8 cellular contexts compared by ENCODE assay signal in genomic region chr1:45583666-45584350, GRCh38. TPM values are rescaled to one million over a fixed set of nuclear protein-coding genes. Genes with fewer than 3 reads are reported as not detected.
A peak's percentile ranks its signal among the peaks of the same experiment; 100 is the strongest.
DNase-seq lines count a peak whose midpoint lies in the region; TF ChIP-seq lines count a peak whose summit lies in the region.

TSS of gene NASP (plus strand) at chr1:45584041. CDS start at chr1:45584147, 106 bp downstream.

- in situ Hi-C loops in HAP-1 (cut with MboI; ENCODE audit: low sequenced_read_pairs): no loop called here

- H3K27ac ChIP-seq in MM.1S (ENCODE audit: low read length) (peak within 1 kb of the TSS; percentile 92), neural progenitor cell (peak within 1 kb of the TSS; percentile 95), stomach smooth muscle (ENCODE audit: low read length) (peak within 1 kb of the TSS; percentile 92)

- H3K9ac ChIP-seq in MM.1S (ENCODE audit: low read length) (peak within 1 kb of the TSS; percentile 96), neural progenitor cell (peak within 1 kb of the TSS; percentile 96), stomach smooth muscle (ENCODE audit: low read length in 2 of 2) (peak within 1 kb of the TSS; percentile 76 to 95)

- H4K20me1 ChIP-seq in MM.1S (ENCODE audit: insufficient read depth, low read length): peaks cover 35% of the 10 kb centered on the region
- peaks cover 42% of the 10 kb centered on the region for H4K20me1 ChIP-seq in neural progenitor cell (ENCODE audit: low read depth)

- H3K4me1 ChIP-seq in HAP-1: peaks cover 13% of the 10 kb centered on the region
- H3K4me1 ChIP-seq in MM.1S (ENCODE audit: low read length): peaks cover 7% of the 10 kb centered on the region; the same call in 1 of the 2 replicates
- H3K4me1 ChIP-seq in neural progenitor cell: peaks cover 15% of the 10 kb centered on the region
- H3K4me1 ChIP-seq in stomach smooth muscle (ENCODE audit: control insufficient read depth, insufficient read depth, low read length): peaks cover 21% of the 10 kb centered on the region

- H3K27ac Mint-ChIP-seq in neural progenitor cell: peak within 1 kb of the TSS; percentile 100

- H3K4me3 ChIP-seq in HAP-1: peak within 1 kb of the TSS; percentile 99
- H3K4me3 ChIP-seq in MM.1S (ENCODE audit: low read length): peak within 1 kb of the TSS; percentile 93
- peak within 1 kb of the TSS; percentile 98 to 100 for H3K4me3 ChIP-seq in foreskin fibroblast (ENCODE audit: low read depth in 1 of 2, low read length in 2 of 2)
- H3K4me3 ChIP-seq in neural progenitor cell: peak within 1 kb of the TSS; percentile 90
- H3K4me3 ChIP-seq in stomach smooth muscle (ENCODE audit: low read length in 2 of 2): peak within 1 kb of the TSS; percentile 87 to 99

- peaks cover 22% of the 10 kb centered on the region for H3K4me1 Mint-ChIP-seq in neural progenitor cell

- no peaks in the 10 kb centered on the region for H3K9me3 Mint-ChIP-seq in neural progenitor cell

- H2AFZ ChIP-seq in MM.1S (ENCODE audit: low read length) (peak within 1 kb of the TSS; percentile 99), neural progenitor cell (replicated peaks) (peak within 1 kb of the TSS; percentile 100)

- peaks cover 5% of the 10 kb centered on the region for H3K27me3 Mint-ChIP-seq in neural progenitor cell (ENCODE audit: insufficient read depth, low read depth)

- TF ChIP-seq CTCF in MM.1S (IDR thresholded peaks at IDR 0.05; ENCODE audit: low read length): peak; percentile 11; the same call in 1 of the 2 replicates
- no peak for TF ChIP-seq CTCF in foreskin fibroblast (IDR thresholded peaks at IDR 0.05; ENCODE audit: low read depth, low read length)
- no peak for TF ChIP-seq CTCF in neural progenitor cell (IDR thresholded peaks at IDR 0.05)

- peaks cover 49% of the 10 kb centered on the region for H3K79me2 ChIP-seq in MM.1S (ENCODE audit: low read length)
- H3K79me2 ChIP-seq in neural progenitor cell (ENCODE audit: low read depth): peaks cover 50% of the 10 kb centered on the region

- H3K36me3 Mint-ChIP-seq in neural progenitor cell: peaks cover 10% of the 10 kb centered on the region

- H3K4me2 ChIP-seq in MM.1S (ENCODE audit: low read depth, low read length) (peak within 1 kb of the TSS; percentile 96), neural progenitor cell (peak within 1 kb of the TSS; percentile 87)

- H3K36me3 ChIP-seq in HAP-1 (replicated peaks) (peaks cover 6% of the 10 kb centered on the region), MM.1S (replicated peaks; ENCODE audit: insufficient read depth, low read length) (no peaks in the 10 kb centered on the region; the same call in 1 of the 2 replicates), neural progenitor cell (peaks cover 4% of the 10 kb centered on the region), stomach smooth muscle (ENCODE audit: control insufficient read depth in 2 of 2, insufficient read depth in 2 of 2, low read length in 2 of 2) (no peaks in the 10 kb centered on the region)

- DNase-seq in GF-D8 (lab: John Stamatoyannopoulos, UW): peak; percentile 40
- DNase-seq in HAP-1 (ENCODE audit: low spot score in 2 of 2): peak; percentile 72 to 94
- DNase-seq in MM.1S: peak; percentile 79
- peak; percentile 57 to 70 for DNase-seq in SHP77 (lab: John Stamatoyannopoulos, UW)
- peak; percentile 60 for DNase-seq in activated gamma-delta T cell (lab: John Stamatoyannopoulos, UW)
- DNase-seq in foreskin fibroblast: peak; percentile 67 to 90
- peak; percentile 92 for DNase-seq in neural progenitor cell (ENCODE audit: low spot score)

- H3K9me2 ChIP-seq in MM.1S (replicated peaks; ENCODE audit: insufficient read depth, low read length): no peaks in the 10 kb centered on the region

- H3K27me3 ChIP-seq in HAP-1 (ENCODE audit: low read depth) (no peaks in the 10 kb centered on the region), MM.1S (replicated peaks; ENCODE audit: insufficient read depth, low read length) (no peaks in the 10 kb centered on the region), neural progenitor cell (no peaks in the 10 kb centered on the region), stomach smooth muscle (ENCODE audit: control insufficient read depth in 1 of 2, insufficient read depth in 2 of 2, low read length in 2 of 2) (no peaks in the 10 kb centered on the region)

- peak within 1 kb of the TSS; percentile 100 for H3K4me3 Mint-ChIP-seq in neural progenitor cell

- H3F3A ChIP-seq in MM.1S (ENCODE audit: insufficient read depth, low read length) (peaks cover 29% of the 10 kb centered on the region), neural progenitor cell (ENCODE audit: low read depth) (peaks cover 28% of the 10 kb centered on the region)

- H3K9me3 ChIP-seq in HAP-1 (no peaks in the 10 kb centered on the region), MM.1S (replicated peaks; ENCODE audit: insufficient read depth, low read length) (no peaks in the 10 kb centered on the region), neural progenitor cell (ENCODE audit: low read depth) (no peaks in the 10 kb centered on the region), stomach smooth muscle (ENCODE audit: control insufficient read depth in 2 of 2, low read length in 2 of 2) (no peaks in the 10 kb centered on the region)

RNA-seq across cellular contexts. Expression of gene NASP, which starts in this region (rescaled TPM):
- total RNA-seq in neural progenitor cell (ENCODE audit: low replicate concordance): 337 and 436 TPM in 2 replicates

Comparison
In these comparisons a context has a peak if more than half of its experiments do, and no peak if none do; other contexts are left out.
1. Peak in every context shown above with its lines: DNase-seq, H3K4me3 ChIP-seq and H3K27ac ChIP-seq.
2. DNase-seq: peak in every context shown above with its lines; median percentile 92 in neural progenitor cell; 83 in HAP-1; 79 in MM.1S; 78 in foreskin fibroblast; 64 in SHP77; 60 in activated gamma-delta T cell; 40 in GF-D8.